In genomic region chr6:148780918-148781436, GRCh38 we compare ENCODE assay signal across 11 cellular contexts. TPM values are rescaled to one million over a fixed set of nuclear protein-coding genes. Genes with fewer than 3 reads are reported as not detected.
A peak's percentile ranks its signal among the peaks of the same experiment; 100 is the strongest.
DNase-seq lines count a peak whose midpoint lies in the region; ATAC-seq and FAIRE-seq lines count a peak whose summit lies in the region.
"Had no signal": no experiment of that assay in that cellular context is flagged by ENCODE, and none has a peak within 500 bp of the region (broad histone marks: within the 10 kb centered on the region; RNA-seq: fewer than 3 reads in every experiment).

No MANE protein-coding gene starts in this region.

- peaks cover 3% of the 10 kb centered on the region for H3K4me1 Mint-ChIP-seq in activated CD4-positive, alpha-beta T cell treated with anti-CD3 and anti-CD28 coated beads, Interleukin-2, amount 10 ng/mL, durations not matched to agents 24 days and 14 days
- H3K4me1 Mint-ChIP-seq in stimulated activated effector memory CD8-positive, alpha-beta T cell treated with anti-CD3 and anti-CD28 coated beads, Interleukin-12 subunit alpha, Interleukin-12 subunit beta, amount 100 ng/mL, for 72 hours: peaks cover 29% of the 10 kb centered on the region

- no peaks in the 10 kb centered on the region for H3K9me3 Mint-ChIP-seq in activated CD4-positive, alpha-beta T cell treated with anti-CD3 and anti-CD28 coated beads, Interleukin-2, amount 10 ng/mL, durations not matched to agents 24 days and 14 days
- no peaks in the 10 kb centered on the region for H3K9me3 Mint-ChIP-seq in stimulated activated effector memory CD8-positive, alpha-beta T cell treated with anti-CD3 and anti-CD28 coated beads, Interleukin-12 subunit alpha, Interleukin-12 subunit beta, amount 100 ng/mL, for 72 hours

- H3K36me3 Mint-ChIP-seq in activated CD4-positive, alpha-beta T cell treated with anti-CD3 and anti-CD28 coated beads, Interleukin-2, amount 10 ng/mL, durations not matched to agents 24 days and 14 days (ENCODE audit: low read depth): no peaks in the 10 kb centered on the region
- H3K36me3 Mint-ChIP-seq in stimulated activated effector memory CD8-positive, alpha-beta T cell treated with anti-CD3 and anti-CD28 coated beads, Interleukin-12 subunit alpha, Interleukin-12 subunit beta, amount 100 ng/mL, for 72 hours: no peaks in the 10 kb centered on the region

- peak overlapping the region; percentile 4 for H3K4me3 Mint-ChIP-seq in activated CD4-positive, alpha-beta T cell treated with anti-CD3 and anti-CD28 coated beads, Interleukin-2, amount 10 ng/mL, durations not matched to agents 24 days and 14 days
- peak overlapping the region; percentile 42 for H3K4me3 Mint-ChIP-seq in stimulated activated effector memory CD8-positive, alpha-beta T cell treated with anti-CD3 and anti-CD28 coated beads, Interleukin-12 subunit alpha, Interleukin-12 subunit beta, amount 100 ng/mL, for 72 hours

- no peak for DNase-seq in activated CD4-positive, alpha-beta T cell treated with anti-CD3 and anti-CD28 coated beads, Interleukin-2, amount 10 ng/mL, durations not matched to agents 24 days and 14 days
- no peak for DNase-seq in activated CD4-positive, alpha-beta T cell treated with anti-CD3 and anti-CD28 coated beads, Interleukin-2, amount 50 U/mL, for 48 hours
- peak in 1 of 2 donors; percentile 60 for DNase-seq in stimulated activated effector memory CD8-positive, alpha-beta T cell treated with anti-CD3 and anti-CD28 coated beads, Interleukin-12 subunit alpha, Interleukin-12 subunit beta, amount 100 ng/mL, for 72 hours (ENCODE audit: low spot score in 2 of 2)
- DNase-seq in germinal center (ENCODE audit: low spot score): no peak
- no peak for DNase-seq in DMS 273 (lab: John Stamatoyannopoulos, UW; ENCODE audit: unreplicated experiment)
- DNase-seq in urothelium cell line (ENCODE audit: low spot score): no peak
- DNase-seq: Peyer's patch; stimulated activated CD8-positive, alpha-beta memory T cell treated with anti-CD3 and anti-CD28 coated beads, Interleukin-4, amount 100 ng/mL, for 48 hours had no signal

- H3K27me3 Mint-ChIP-seq in activated CD4-positive, alpha-beta T cell treated with anti-CD3 and anti-CD28 coated beads, Interleukin-2, amount 10 ng/mL, durations not matched to agents 24 days and 14 days: peaks cover 14% of the 10 kb centered on the region

- H3K27ac Mint-ChIP-seq in activated CD4-positive, alpha-beta T cell treated with anti-CD3 and anti-CD28 coated beads, Interleukin-2, amount 10 ng/mL, durations not matched to agents 24 days and 14 days: no peak overlapping the region
- H3K27ac Mint-ChIP-seq in stimulated activated effector memory CD8-positive, alpha-beta T cell treated with anti-CD3 and anti-CD28 coated beads, Interleukin-12 subunit alpha, Interleukin-12 subunit beta, amount 100 ng/mL, for 72 hours: no peak overlapping the region

- intact Hi-C loops in activated CD4-positive, alpha-beta T cell treated with anti-CD3 and anti-CD28 coated beads, Interleukin-2, amount 10 ng/mL, durations not matched to agents 24 days and 14 days (cut with micrococcal nuclease): loop anchor here (2.0 kb wide), 1 partner anchor 20 kb away; no protein-coding TSS in a partner anchor

- ATAC-seq in GM21576 (IDR thresholded peaks at IDR 0.05; ENCODE audit: unreplicated experiment): peak; percentile 92
- ATAC-seq in HG03342 (IDR thresholded peaks at IDR 0.05; ENCODE audit: unreplicated experiment): peak; percentile 92
- peak; percentile 91 for ATAC-seq in stimulated activated effector memory CD8-positive, alpha-beta T cell treated with anti-CD3 and anti-CD28 coated beads, Interleukin-12 subunit alpha, Interleukin-12 subunit beta, amount 100 ng/mL, for 72 hours

- no peak for FAIRE-seq in urothelium cell line (lab: Jason Lieb, UNC)
- FAIRE-seq: islet of Langerhans had no signal

RNA-seq across cellular contexts. Expression of gene UST, which starts 34.1 kb away (rescaled TPM):
- 0.70 and 0.90 TPM in 2 replicates for total RNA-seq in activated CD4-positive, alpha-beta T cell treated with anti-CD3 and anti-CD28 coated beads, Interleukin-2, amount 10 ng/mL, durations not matched to agents 24 days and 14 days
